40 cellular contexts compared by ENCODE assay signal in genomic region chr21:14562959-14563358, GRCh38. TPM values are rescaled to one million over a fixed set of nuclear protein-coding genes. Genes with fewer than 3 reads are reported as not detected.
"Had no signal": no experiment of that assay in that cellular context is flagged by ENCODE, and none has a peak within 500 bp of the region (broad histone marks: within the 10 kb centered on the region; RNA-seq: fewer than 3 reads in every experiment).

No MANE protein-coding gene starts in this region.

- H3K4me1 ChIP-seq: adrenal gland, body of pancreas had no signal

- H3K9me3 ChIP-seq: adrenal gland had no signal

- H3K27me3 ChIP-seq: adrenal gland, body of pancreas, brain microvascular endothelial cell, cardiac muscle cell had no signal

- FAIRE-seq: astrocyte, bronchial epithelial cell, TTC549 had no signal

- H3K4me3 ChIP-seq: adrenal gland, body of pancreas, cardiac muscle cell had no signal

- H3K36me3 ChIP-seq: adrenal gland, brain microvascular endothelial cell, cardiac muscle cell had no signal

- ATAC-seq: activated CD8-positive, alpha-beta T cell treated with anti-CD3 and anti-CD28 coated beads for 36 hours; activated naive CD4-positive, alpha-beta T cell treated with anti-CD3 and anti-CD28 coated beads, Interleukin-2, amount 50 U/mL, for 72 hours; activated T-helper 17 cell treated with anti-CD3 and anti-CD28 coated beads, Interleukin-2, amount 50 U/mL, for 72 hours; body of pancreas had no signal

- H3K4me3 Mint-ChIP-seq: activated B cell treated with CpG ODN at 0.5 μM for 24 hours; activated CD4-positive, alpha-beta memory T cell treated with anti-CD3 and anti-CD28 coated beads for 36 hours; activated CD4-positive, alpha-beta T cell treated with anti-CD3 and anti-CD28 coated beads, Interleukin-2, amount 10 ng/mL, durations not matched to agents 24 days and 14 days; activated CD8-positive, alpha-beta T cell treated with anti-CD3 and anti-CD28 coated beads for 36 hours; activated naive CD4-positive, alpha-beta T cell treated with anti-CD3 and anti-CD28 coated beads for 36 hours; activated naive CD8-positive, alpha-beta T cell treated with anti-CD3 and anti-CD28 coated beads for 36 hours; activated T-cell treated with anti-CD3 and anti-CD28 coated beads, Interleukin-2, amount 50 U/mL, for 24 hours; activated T-helper 1 cell treated with anti-CD3 and anti-CD28 coated beads, Interleukin-12 subunit alpha, Interleukin-12 subunit beta, Interleukin-2, Interleukin-4 antibody, amounts not matched to agents 30 ng/mL and 10 ng/mL and 1 ng/mL, durations not matched to agents 14 hours and 24 hours and 36 hours; activated T-helper 17 cell treated with anti-CD3 and anti-CD28 coated beads, Interleukin-2, amount 50 U/mL, for 72 hours; central memory CD8-positive, alpha-beta T cell; T-helper 1 cell treated with Interleukin-12 subunit alpha and Interleukin-12 subunit beta and Interleukin-4 antibody, amounts not matched to agents 30 μg/mL and 1 μg/mL, for 36 hours; T-helper 2 cell treated with Interferon-gamma antibody and Interleukin-4, amounts not matched to agents 5 μg/mL and 100 μg/mL, for 36 hours had no signal

- H3K27ac Mint-ChIP-seq: activated B cell treated with CpG ODN at 0.5 μM for 24 hours; activated CD4-positive, alpha-beta memory T cell treated with anti-CD3 and anti-CD28 coated beads for 36 hours; activated CD4-positive, alpha-beta T cell treated with anti-CD3 and anti-CD28 coated beads, Interleukin-2, amount 10 ng/mL, durations not matched to agents 24 days and 14 days; activated CD8-positive, alpha-beta T cell treated with anti-CD3 and anti-CD28 coated beads for 36 hours; activated naive CD4-positive, alpha-beta T cell treated with anti-CD3 and anti-CD28 coated beads for 36 hours; activated naive CD4-positive, alpha-beta T cell treated with anti-CD3 and anti-CD28 coated beads, Interleukin-2, amount 50 U/mL, for 72 hours; activated naive CD8-positive, alpha-beta T cell treated with anti-CD3 and anti-CD28 coated beads for 36 hours; activated T-cell treated with anti-CD3 and anti-CD28 coated beads, Interleukin-2, amount 50 U/mL, for 24 hours; activated T-helper 1 cell treated with anti-CD3 and anti-CD28 coated beads, Interleukin-12 subunit alpha, Interleukin-12 subunit beta, Interleukin-2, Interleukin-4 antibody, amounts not matched to agents 30 ng/mL and 10 ng/mL and 1 ng/mL, durations not matched to agents 14 hours and 24 hours and 36 hours; activated T-helper 17 cell treated with anti-CD3 and anti-CD28 coated beads, Interleukin-2, amount 50 U/mL, for 72 hours; T-helper 1 cell treated with Interleukin-12 subunit alpha and Interleukin-12 subunit beta and Interleukin-4 antibody, amounts not matched to agents 30 μg/mL and 1 μg/mL, for 36 hours; T-helper 2 cell treated with Interferon-gamma antibody and Interleukin-4, amounts not matched to agents 5 μg/mL and 100 μg/mL, for 36 hours had no signal

- DNase-seq: activated B cell treated with CpG ODN at 0.5 μM for 24 hours; activated CD4-positive, alpha-beta memory T cell treated with anti-CD3 and anti-CD28 coated beads for 36 hours; activated CD4-positive, alpha-beta T cell treated with anti-CD3 and anti-CD28 coated beads for 4 hours; activated CD4-positive, alpha-beta T cell treated with anti-CD3 and anti-CD28 coated beads, Interleukin-2, amount 10 ng/mL, durations not matched to agents 24 days and 14 days; activated CD4-positive, alpha-beta T cell treated with anti-CD3 and anti-CD28 coated beads, Interleukin-2, amount 50 U/mL, for 1 hour; activated CD4-positive, alpha-beta T cell treated with anti-CD3 and anti-CD28 coated beads, Interleukin-2, amount 50 U/mL, for 4 hours; activated CD4-positive, CD25-positive, alpha-beta regulatory T cell treated with anti-CD3 and anti-CD28 coated beads, Interleukin-2, amount 50 U/mL, for 72 hours; activated CD8-positive, alpha-beta memory T cell treated with anti-CD3 and anti-CD28 coated beads, Interleukin-2, amount 50 U/mL, for 4 hours; activated CD8-positive, alpha-beta T cell treated with anti-CD3 and anti-CD28 coated beads for 36 hours; activated effector memory CD4-positive, alpha-beta T cell treated with anti-CD3 and anti-CD28 coated beads, Interleukin-2, amount 50 U/mL, for 16 hours; activated gamma-delta T cell treated with Interleukin-2 at 50 U/mL for 16 hours; activated naive CD4-positive, alpha-beta T cell; activated naive CD4-positive, alpha-beta T cell treated with anti-CD3 and anti-CD28 coated beads for 36 hours; activated naive CD4-positive, alpha-beta T cell treated with anti-CD3 and anti-CD28 coated beads, Interleukin-2, amount 50 U/mL, for 16 hours; activated naive CD8-positive, alpha-beta T cell treated with anti-CD3 and anti-CD28 coated beads for 36 hours; activated T-cell treated with anti-CD3 and anti-CD28 coated beads for 4 hours; activated T-cell treated with anti-CD3 and anti-CD28 coated beads, Interleukin-2, amount 50 U/mL, for 24 hours; activated T-cell treated with anti-CD3 and anti-CD28 coated beads, Interleukin-2, amount 50 U/mL, for 48 hours; adrenal gland; amniotic stem cell; aorta; body of pancreas; brain microvascular endothelial cell; caudate nucleus; cerebellar nuclear complex; T-helper 1 cell; T-helper 2 cell; T-helper 9 cell had no signal

- H3K27me3 Mint-ChIP-seq: activated B cell treated with CpG ODN at 0.5 μM for 24 hours; activated CD4-positive, alpha-beta memory T cell treated with anti-CD3 and anti-CD28 coated beads for 36 hours; activated CD4-positive, alpha-beta T cell treated with anti-CD3 and anti-CD28 coated beads, Interleukin-2, amount 10 ng/mL, durations not matched to agents 24 days and 14 days; activated CD8-positive, alpha-beta T cell treated with anti-CD3 and anti-CD28 coated beads for 36 hours; activated naive CD8-positive, alpha-beta T cell treated with anti-CD3 and anti-CD28 coated beads for 36 hours; activated T-cell treated with anti-CD3 and anti-CD28 coated beads, Interleukin-2, amount 50 U/mL, for 24 hours; activated T-helper 17 cell treated with anti-CD3 and anti-CD28 coated beads, Interleukin-2, amount 50 U/mL, for 72 hours; central memory CD8-positive, alpha-beta T cell had no signal

- H3K9me3 Mint-ChIP-seq: central memory CD8-positive, alpha-beta T cell had no signal

- H3K27ac ChIP-seq: adrenal gland, body of pancreas, brain microvascular endothelial cell, cardiac muscle cell, VCaP had no signal

RNA-seq across cellular contexts. Expression of gene SAMSN1, which starts 16.8 kb away (rescaled TPM):
- total RNA-seq: chondrocyte had no signal
